8 cellular contexts compared by ENCODE assay signal in genomic region chr10:128631801-128632241, GRCh38.
DNase-seq lines count a peak whose midpoint lies in the region; ATAC-seq and TF ChIP-seq lines count a peak whose summit lies in the region.

No MANE protein-coding gene starts in this region.

- ATAC-seq in HG02623 (IDR thresholded peaks at IDR 0.05; ENCODE audit: unreplicated experiment): no peak

- no peak overlapping the region for H3K27ac ChIP-seq in C4-2B

- DNase-seq in HT1080 (ENCODE audit: low read depth) (peak; percentile 13), astrocyte of the hippocampus (ENCODE audit: low read depth, low spot score) (peak; percentile 31), medulla oblongata (ENCODE audit: extremely low spot score) (peak; percentile 34), AG20443 (ENCODE audit: low spot score) (no peak), NCI-H2107 treated with DMSO at 0.1 percent for 48 hours (lab: John Stamatoyannopoulos, UW; ENCODE audit: unreplicated experiment) (no peak), DMS79 treated with DMSO at 0.1 percent for 48 hours (lab: John Stamatoyannopoulos, UW) (no peak)

- peak; percentile 78 for TF ChIP-seq CTCF in C4-2B (conservative IDR thresholded peaks at IDR 0.05)

Comparison
In these comparisons a context has a peak if more than half of its experiments do, and no peak if none do; other contexts are left out.
1. DNase-seq: peak in HT1080 (single experiment), astrocyte of the hippocampus (single experiment) and medulla oblongata (single experiment); none in AG20443 (single experiment), NCI-H2107 treated with DMSO at 0.1 percent for 48 hours (single experiment) and DMS79 treated with DMSO at 0.1 percent for 48 hours (single experiment).